21 cellular contexts compared by ENCODE assay signal in genomic region chr12:25938581-25938980, GRCh38.
"Had no signal": no experiment of that assay in that cellular context is flagged by ENCODE, and none has a peak within 500 bp of the region (broad histone marks: within the 10 kb centered on the region; RNA-seq: fewer than 3 reads in every experiment).

No MANE protein-coding gene starts in this region.

- ATAC-seq: K562, Panc1, PC-3 had no signal

- H3K27ac Mint-ChIP-seq: IgD-negative memory B cell had no signal

- H3K36me3 Mint-ChIP-seq: IgD-negative memory B cell had no signal

- H3K4me3 Mint-ChIP-seq: IgD-negative memory B cell had no signal

- DNase-seq: Kasumi-1, MM.1S, NCI-H1092 treated with DMSO at 0.1 percent for 48 hours, NCI-H1436, NCI-H187, NCI-H2029, NCI-H2081 treated with DMSO at 0.1 percent for 48 hours, NCI-H2171, NCI-H226, NCI-H446, NCI-H510A, NCI-H524 treated with DMSO at 0.1 percent for 48 hours, NCI-H69, NCI-H774, PC-3, SHP77, SK-N-SH, SW 1271 had no signal
